ENCODE assay signal across 12 cellular contexts in the genomic region with DNA sequence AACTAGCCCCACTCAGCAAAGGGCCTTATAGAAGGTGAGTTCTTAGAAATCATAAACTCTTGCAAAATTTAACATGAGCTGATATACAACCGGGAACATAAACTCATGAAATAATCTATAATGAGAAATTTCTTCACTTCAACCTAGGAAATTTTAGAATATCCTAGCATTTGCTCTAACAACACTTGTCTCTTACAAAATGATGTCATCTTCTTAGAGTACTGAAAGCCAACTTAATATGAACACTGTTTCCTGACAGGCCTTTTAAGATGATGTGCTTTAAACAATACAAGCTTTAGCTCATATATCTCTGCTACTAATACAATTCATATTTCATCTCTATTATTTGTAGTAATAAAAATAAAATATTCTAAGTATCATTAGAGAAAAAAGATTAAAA. TPM values are rescaled to one million over a fixed set of nuclear protein-coding genes. Genes with fewer than 3 reads are reported as not detected.
DNase-seq lines count a peak whose midpoint lies in the region; ATAC-seq and TF ChIP-seq lines count a peak whose summit lies in the region.
"Had no signal": no experiment of that assay in that cellular context is flagged by ENCODE, and none has a peak within 500 bp of the region (broad histone marks: within the 10 kb centered on the region; RNA-seq: fewer than 3 reads in every experiment).

No MANE protein-coding gene starts in this region.

- no peaks in the 10 kb centered on the region for H3K79me2 ChIP-seq in parathyroid adenoma

- no peaks in the 10 kb centered on the region for H3K27me3 Mint-ChIP-seq in CD4-positive, alpha-beta memory T cell
- H3K27me3 Mint-ChIP-seq in glutamatergic neuron (ENCODE audit: unreplicated experiment): no peaks in the 10 kb centered on the region
- H3K27me3 Mint-ChIP-seq: activated CD4-positive, alpha-beta T cell treated with anti-CD3 and anti-CD28 coated beads, Interleukin-2, amount 10 ng/mL, durations not matched to agents 7 days and 5 days had no signal

- CTCF ChIA-PET in CD4-positive, alpha-beta memory T cell (lab: Charles Lee; ENCODE audit: partially characterized antibody): no interaction called here
- CTCF ChIA-PET in Panc1 (lab: Charles Lee): interaction anchor here (0.5 to 0.6 kb wide), 2 partner anchors 25 to 689 kb away, joined by 3 read pairs; no protein-coding TSS in a partner anchor

- no peak for TF ChIP-seq CTCF in Panc1 (IDR thresholded peaks at IDR 0.05)
- TF ChIP-seq CTCF in glutamatergic neuron (IDR thresholded peaks at IDR 0.05; ENCODE audit: partially characterized antibody, unreplicated experiment): no peak
- no peak for TF ChIP-seq CTCF in parathyroid adenoma (IDR thresholded peaks at IDR 0.05)

- H3K27ac Mint-ChIP-seq in CD4-positive, alpha-beta memory T cell: peak overlapping the region; percentile 93 to 98 (median 97)
- no peak overlapping the region for H3K27ac Mint-ChIP-seq in glutamatergic neuron (ENCODE audit: unreplicated experiment)

- no peaks in the 10 kb centered on the region for H3K9me3 Mint-ChIP-seq in CD4-positive, alpha-beta memory T cell
- H3K9me3 Mint-ChIP-seq in glutamatergic neuron (ENCODE audit: unreplicated experiment): peaks cover 2% of the 10 kb centered on the region
- H3K9me3 Mint-ChIP-seq: activated CD4-positive, alpha-beta T cell treated with anti-CD3 and anti-CD28 coated beads, Interleukin-2, amount 10 ng/mL, durations not matched to agents 7 days and 5 days had no signal

- H3K27me3 ChIP-seq in CD4-positive, alpha-beta memory T cell (ENCODE audit: insufficient read depth, low read length): no peaks in the 10 kb centered on the region
- H3K27me3 ChIP-seq in Panc1 (ENCODE audit: control insufficient read depth, insufficient read depth, low read length) (no peaks in the 10 kb centered on the region), parathyroid adenoma (ENCODE audit: control insufficient read depth, insufficient read depth, low read length) (no peaks in the 10 kb centered on the region)
- H3K27me3 ChIP-seq: spleen had no signal

- in situ Hi-C loops in Panc1 (cut with HindIII; ENCODE audit: low pct_unique_long_range_greater_than_20kb, low sequenced_read_pairs): no loop called here

- no peaks in the 10 kb centered on the region for H3K36me3 ChIP-seq in CD4-positive, alpha-beta memory T cell (ENCODE audit: insufficient read depth, low read length)
- H3K36me3 ChIP-seq in Panc1 (ENCODE audit: control insufficient read depth, insufficient read depth, low read length) (no peaks in the 10 kb centered on the region), parathyroid adenoma (ENCODE audit: control insufficient read depth, insufficient read depth, low read length) (no peaks in the 10 kb centered on the region)
- H3K36me3 ChIP-seq: spleen had no signal

- peak overlapping the region; percentile 79 for H3K4me2 ChIP-seq in parathyroid adenoma (ENCODE audit: low read length)

- H3K9ac ChIP-seq in parathyroid adenoma: no peak overlapping the region

- no peak overlapping the region for H3K4me3 ChIP-seq in CD4-positive, alpha-beta memory T cell (ENCODE audit: low read length in 2 of 2)
- peak overlapping the region; percentile 72 to 79 for H3K4me3 ChIP-seq in Panc1 (ENCODE audit: low read depth in 2 of 2, low read length in 2 of 2)
- H3K4me3 ChIP-seq in parathyroid adenoma (ENCODE audit: low read depth, low read length): no peak overlapping the region

- peaks cover 16% of the 10 kb centered on the region for H3K4me1 ChIP-seq in CD4-positive, alpha-beta memory T cell (ENCODE audit: insufficient read depth, low read length)
- peaks cover 9% of the 10 kb centered on the region for H3K4me1 ChIP-seq in Panc1 (ENCODE audit: control insufficient read depth, insufficient read depth, low read length)
- H3K4me1 ChIP-seq in parathyroid adenoma: peaks cover 6% of the 10 kb centered on the region

- H3K36me3 Mint-ChIP-seq in CD4-positive, alpha-beta memory T cell: peaks cover 0 to 2% of the 10 kb centered on the region in 2 donors
- H3K36me3 Mint-ChIP-seq in glutamatergic neuron (ENCODE audit: unreplicated experiment): no peaks in the 10 kb centered on the region

- H3K27ac ChIP-seq in CD4-positive, alpha-beta memory T cell (ENCODE audit: low read depth, low read length): peak overlapping the region; percentile 71
- H3K27ac ChIP-seq in Panc1 (ENCODE audit: low read length): peak overlapping the region; percentile 56; the same call in 1 of the 2 replicates
- H3K27ac ChIP-seq in parathyroid adenoma: peak overlapping the region; percentile 84

- intact Hi-C loops in CD4-positive, alpha-beta memory T cell (cut with micrococcal nuclease): loop anchor here (5.0 kb wide), 1 partner anchor 1336 kb away; no protein-coding TSS in a partner anchor
- intact Hi-C loops in Panc1 (cut with micrococcal nuclease; ENCODE audit: unreplicated experiment): no loop called here

- POLR2A ChIA-PET in CD4-positive, alpha-beta memory T cell (lab: Charles Lee; ENCODE audit: partially characterized antibody): no interaction called here
- POLR2A ChIA-PET in Panc1 (lab: Charles Lee): no interaction called here

- ATAC-seq in Panc1 (no peak), HG03280 (IDR thresholded peaks at IDR 0.05; ENCODE audit: unreplicated experiment) (no peak), GM18502 (IDR thresholded peaks at IDR 0.05; ENCODE audit: poor library complexity, unreplicated experiment) (no peak)

- peaks cover 10 to 26% (median 19%) of the 10 kb centered on the region in 4 donors for H3K4me1 Mint-ChIP-seq in CD4-positive, alpha-beta memory T cell
- no peaks in the 10 kb centered on the region for H3K4me1 Mint-ChIP-seq in glutamatergic neuron (ENCODE audit: low read depth, unreplicated experiment)

- no peaks in the 10 kb centered on the region for H3K9me3 ChIP-seq in CD4-positive, alpha-beta memory T cell (ENCODE audit: control insufficient read depth in 1 of 2, low read length in 2 of 2)
- H3K9me3 ChIP-seq in Panc1 (ENCODE audit: control insufficient read depth, insufficient read depth, low read depth, low read length): no peaks in the 10 kb centered on the region
- H3K9me3 ChIP-seq in parathyroid adenoma (ENCODE audit: control insufficient read depth, low read length): no peaks in the 10 kb centered on the region

- BruUV-seq in Panc1 (replicated peaks; lab: Mats Ljungman, UMichigan): no TSS peak

- peak overlapping the region; percentile 93 for H2AFZ ChIP-seq in parathyroid adenoma

- peak overlapping the region in 5 of 8 donors; percentile 51 to 96 (median 82) for H3K4me3 Mint-ChIP-seq in CD4-positive, alpha-beta memory T cell
- H3K4me3 Mint-ChIP-seq in glutamatergic neuron (ENCODE audit: unreplicated experiment): peak overlapping the region; percentile 20

- DNase-seq in CD4-positive, alpha-beta memory T cell: no peak
- DNase-seq in Panc1 (ENCODE audit: low read depth, low spot score) (no peak), glutamatergic neuron (no peak), NCI-H2171 treated with DMSO at 0.1 percent for 48 hours (lab: John Stamatoyannopoulos, UW) (no peak), amniotic stem cell (lab: John Stamatoyannopoulos, UW) (no peak)
- DNase-seq: activated CD4-positive, alpha-beta T cell treated with anti-CD3 and anti-CD28 coated beads, Interleukin-2, amount 10 ng/mL, durations not matched to agents 7 days and 5 days; NCI-H1105 had no signal

RNA-seq across cellular contexts. Expression of a gene that starts 0.9 kb away (rescaled TPM):
- total RNA-seq in CD4-positive, alpha-beta memory T cell: under 1 TPM in 1 of 2 experiments, not detected in 1; 0.81 TPM
- polyA plus RNA-seq in CD4-positive, alpha-beta memory T cell: 1 to 10 TPM in 1 of 2 donors, under 1 TPM in 1; 0.21 to 1.5 TPM
- total RNA-seq in Panc1 (2021; ENCODE audit: unreplicated experiment) (0.59 TPM), glutamatergic neuron (ENCODE audit: unreplicated experiment) (not detected)
- 1.6 TPM for polyA plus RNA-seq in Panc1 (2012; ENCODE audit: insufficient read length)
- total RNA-seq: SK-MEL-5 had no signal

RNA-seq across cellular contexts. Expression of a gene that starts 1.1 kb away (rescaled TPM):
- 1 to 10 TPM; 3.2 to 5.3 TPM for total RNA-seq in CD4-positive, alpha-beta memory T cell
- polyA plus RNA-seq in CD4-positive, alpha-beta memory T cell: 1 to 10 TPM in 1 of 2 donors, under 1 TPM in 1; 0.50 to 2.6 TPM
- total RNA-seq in Panc1 (2021; ENCODE audit: unreplicated experiment) (0.46 TPM), glutamatergic neuron (ENCODE audit: unreplicated experiment) (7.0 TPM)
- polyA plus RNA-seq in Panc1 (2012; ENCODE audit: insufficient read length): 1.1 TPM

Comparison
In these comparisons a context has a peak if more than half of its experiments do, and no peak if none do; other contexts are left out.
1. H3K4me3 ChIP-seq: peak in Panc1 (2 of 2); none in CD4-positive, alpha-beta memory T cell (0 of 2) and parathyroid adenoma (single experiment).
2. Peak in every context shown above with its lines, with median percentiles within 50 percentile points of each other: H3K27ac ChIP-seq.